In the genomic region with DNA sequence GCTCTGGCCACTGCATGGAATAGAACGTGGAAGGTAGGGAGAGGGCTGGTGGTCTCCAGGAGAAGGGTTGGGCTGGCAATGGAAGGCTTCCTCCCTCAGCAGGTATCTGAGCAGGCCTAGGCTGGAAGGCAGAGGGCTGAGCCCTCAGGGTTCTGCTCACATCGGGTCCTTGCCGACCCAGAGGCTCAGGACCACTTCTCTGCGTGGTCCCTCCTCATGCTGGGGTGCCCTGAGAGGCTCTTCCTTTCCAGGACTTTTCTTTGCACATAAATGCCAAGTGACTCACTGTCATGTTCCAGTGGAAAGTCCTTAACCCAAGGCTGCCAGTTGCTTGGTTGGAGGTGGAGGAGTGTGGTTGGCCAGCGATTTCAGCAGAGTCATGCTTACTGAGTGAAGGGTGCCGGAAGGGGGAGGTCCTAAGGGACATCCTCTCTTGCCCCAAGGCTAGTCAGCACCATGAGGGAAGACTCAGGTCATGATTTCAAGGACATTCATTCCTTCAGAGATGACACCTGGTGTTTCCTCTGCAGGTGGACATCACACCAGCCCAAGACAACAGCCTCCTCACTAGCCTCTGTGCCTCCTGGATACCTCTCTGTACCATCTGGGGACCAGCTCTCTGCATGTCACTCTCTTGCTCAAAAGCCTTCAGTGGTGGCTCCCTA, we compare ENCODE assay signal across 8 cellular contexts. TPM values are rescaled to one million over a fixed set of nuclear protein-coding genes. Genes with fewer than 3 reads are reported as not detected.
DNase-seq lines count a peak whose midpoint lies in the region; ATAC-seq and TF ChIP-seq lines count a peak whose summit lies in the region.

No MANE protein-coding gene starts in this region.

- H3K79me2 ChIP-seq in hepatocyte, result peaks cover 93% of the 10 kb centered on the region

- no peaks in the 10 kb centered on the region for H3K9me3 ChIP-seq in hepatocyte (ENCODE audit: low read depth)

- H4K20me1 ChIP-seq in hepatocyte (ENCODE audit: insufficient read depth, poor library complexity, severe bottlenecking), result peaks cover 40% of the 10 kb centered on the region

- DNase-seq in EL (peak; percentile 96), HK-2 (ENCODE audit: unreplicated experiment) (peak; percentile 81), hepatocyte (ENCODE audit: low spot score) (no peak), OCI-M2 (lab: John Stamatoyannopoulos, UW; ENCODE audit: unreplicated experiment) (no peak), lower leg skin (ENCODE audit: low spot score in 2 of 2) (no peak), NCI-H1930 (lab: John Stamatoyannopoulos, UW) (no peak)
- DNase-seq in activated CD4-positive, alpha-beta memory T cell treated with anti-CD3 and anti-CD28 coated beads, Interleukin-2, amount 10 ng/mL, durations not matched to agents 7 days and 5 days, result peak; percentile 56

- H3K27me3 Mint-ChIP-seq in activated CD4-positive, alpha-beta memory T cell treated with anti-CD3 and anti-CD28 coated beads, Interleukin-2, amount 10 ng/mL, durations not matched to agents 7 days and 5 days, result no peaks in the 10 kb centered on the region

- H3K4me3 ChIP-seq in hepatocyte (no peak overlapping the region), lower leg skin (ENCODE audit: low read depth, poor library complexity, severe bottlenecking) (no peak overlapping the region)

- no peaks in the 10 kb centered on the region for H3K9me2 ChIP-seq in hepatocyte (replicated peaks; ENCODE audit: insufficient read depth)

- peaks cover 41% of the 10 kb centered on the region for H3K4me1 Mint-ChIP-seq in activated CD4-positive, alpha-beta memory T cell treated with anti-CD3 and anti-CD28 coated beads, Interleukin-2, amount 10 ng/mL, durations not matched to agents 7 days and 5 days

- H3K4me1 ChIP-seq in hepatocyte (ENCODE audit: insufficient read depth), result peaks cover 16% of the 10 kb centered on the region

- no peak overlapping the region for H3K4me3 Mint-ChIP-seq in activated CD4-positive, alpha-beta memory T cell treated with anti-CD3 and anti-CD28 coated beads, Interleukin-2, amount 10 ng/mL, durations not matched to agents 7 days and 5 days

- H3K27ac Mint-ChIP-seq in activated CD4-positive, alpha-beta memory T cell treated with anti-CD3 and anti-CD28 coated beads, Interleukin-2, amount 10 ng/mL, durations not matched to agents 7 days and 5 days, result peak overlapping the region; percentile 71

- H2AFZ ChIP-seq in hepatocyte, result no peak overlapping the region

- H3K27ac ChIP-seq in hepatocyte, result peak overlapping the region; percentile 48

- no peak for ATAC-seq in HG02852 (IDR thresholded peaks at IDR 0.05; ENCODE audit: unreplicated experiment)

- no peaks in the 10 kb centered on the region for H3K9me3 Mint-ChIP-seq in activated CD4-positive, alpha-beta memory T cell treated with anti-CD3 and anti-CD28 coated beads, Interleukin-2, amount 10 ng/mL, durations not matched to agents 7 days and 5 days

- peaks cover 29% of the 10 kb centered on the region for H3K36me3 Mint-ChIP-seq in activated CD4-positive, alpha-beta memory T cell treated with anti-CD3 and anti-CD28 coated beads, Interleukin-2, amount 10 ng/mL, durations not matched to agents 7 days and 5 days (ENCODE audit: low read depth)

- WGBS in hepatocyte (ENCODE audit: low lambda C conversion rate, missing lambda C conversion rate), result 94% methylated on average over 6 of the region's 6 CpGs
- 61 to 68% methylated on average over 6 of the region's 6 CpGs for WGBS in lower leg skin, 2 donors

- CTCF ChIA-PET in activated CD4-positive, alpha-beta memory T cell treated with anti-CD3 and anti-CD28 coated beads, Interleukin-2, amount 10 ng/mL, durations not matched to agents 7 days and 5 days (lab: Charles Lee), result no interaction called here

- intact Hi-C loops in lower leg skin (cut with DNase I; ENCODE audit: low total_unique reads), result no loop called here

- no peak overlapping the region for H3K4me2 ChIP-seq in hepatocyte

- no peak for TF ChIP-seq POLR2A in lower leg skin (IDR thresholded peaks at IDR 0.05)

- H3K27me3 ChIP-seq in hepatocyte, result no peaks in the 10 kb centered on the region

- no peak for TF ChIP-seq CTCF in hepatocyte (IDR thresholded peaks at IDR 0.05; ENCODE audit: poor library complexity)
- TF ChIP-seq CTCF in lower leg skin (IDR thresholded peaks at IDR 0.05), result no peak

- H3K36me3 ChIP-seq in hepatocyte (replicated peaks; ENCODE audit: insufficient read depth, low read depth), result no peaks in the 10 kb centered on the region

- POLR2A ChIA-PET in activated CD4-positive, alpha-beta memory T cell treated with anti-CD3 and anti-CD28 coated beads, Interleukin-2, amount 10 ng/mL, durations not matched to agents 7 days and 5 days (lab: Charles Lee), result interaction anchor here (0.6 to 1.8 kb wide), 3 partner anchors 8 to 22 kb away, joined by 3 to 7 read pairs (median 4); partner anchors contain the start of gene SLC6A6

RNA-seq across cellular contexts. Expression of gene SLC6A6, which starts 8.2 kb away (rescaled TPM):
- 10 to 100 TPM; 59.0 to 61.5 TPM for total RNA-seq in activated CD4-positive, alpha-beta memory T cell treated with anti-CD3 and anti-CD28 coated beads, Interleukin-2, amount 10 ng/mL, durations not matched to agents 7 days and 5 days
- total RNA-seq in hepatocyte, result 57.1 and 58.9 TPM in 2 replicates
- polyA plus RNA-seq in hepatocyte, result 30.7 and 31.8 TPM in 2 replicates
- total RNA-seq in lower leg skin, result 100 to 1,000 TPM in 1 of 4 donors, 10 to 100 TPM in 3; 34.4 to 166 (median 55.2) TPM

Comparison
In these comparisons a context has a peak if more than half of its experiments do, and no peak if none do; other contexts are left out.
1. DNase-seq: peak in EL (single experiment), HK-2 (single experiment) and activated CD4-positive, alpha-beta memory T cell treated with anti-CD3 and anti-CD28 coated beads, Interleukin-2, amount 10 ng/mL, durations not matched to agents 7 days and 5 days (single experiment); none in hepatocyte (single experiment), OCI-M2 (single experiment), lower leg skin (0 of 2) and NCI-H1930 (0 of 2).